8 cellular contexts compared by ENCODE assay signal in genomic region chr2:24046599-24046929, GRCh38. TPM values are rescaled to one million over a fixed set of nuclear protein-coding genes. Genes with fewer than 3 reads are reported as not detected.
DNase-seq lines count a peak whose midpoint lies in the region; ATAC-seq and TF ChIP-seq lines count a peak whose summit lies in the region.

No MANE protein-coding gene starts in this region.

- CTCF ChIA-PET in Panc1 (lab: Charles Lee) = no interaction called here

- no peak overlapping the region for H3K18ac ChIP-seq in trophoblast cell (ENCODE audit: low read length)

- no peak overlapping the region for H3K14ac ChIP-seq in trophoblast cell (ENCODE audit: low read length)

- H3K4me1 ChIP-seq in DND-41 (ENCODE audit: insufficient read depth, low read length) (peaks cover 29% of the 10 kb centered on the region), Panc1 (ENCODE audit: control insufficient read depth, insufficient read depth, low read length) (peaks cover 20% of the 10 kb centered on the region; the same call in 1 of the 2 replicates), trophoblast cell (ENCODE audit: control insufficient read depth in 1 of 2, insufficient read depth in 2 of 2, low read length in 2 of 2) (peaks cover 3 to 4% of the 10 kb centered on the region in 2 experiments)

- POLR2A ChIA-PET in Panc1 (lab: Charles Lee) = no interaction called here

- WGBS in trophoblast cell (ENCODE audit: extremely low coverage, insufficient coverage, insufficient read length) = no CpG with 5 or more reads among the region's 2 CpGs

- ATAC-seq in DND-41 (ENCODE audit: insufficient read depth, low read depth) (no peak), Panc1 (no peak), HG02642 (IDR thresholded peaks at IDR 0.05; ENCODE audit: poor library complexity, unreplicated experiment) (no peak)

- BruUV-seq in Panc1 (replicated peaks; lab: Mats Ljungman, UMichigan) = no TSS peak

- 0 out of 2 replicates have a peak, but pooled peaks cover 3% of the 10 kb centered on the region for H4K20me1 ChIP-seq in DND-41 (ENCODE audit: insufficient read depth, low read length)

- H2BK12ac ChIP-seq in trophoblast cell (ENCODE audit: low read length) = no peak overlapping the region

- H4K12ac ChIP-seq in trophoblast cell (ENCODE audit: low read depth, low read length) = no peak overlapping the region

- no peaks in the 10 kb centered on the region for H3K27me3 ChIP-seq in DND-41 (ENCODE audit: insufficient read depth, low read length, poor library complexity)
- no peaks in the 10 kb centered on the region for H3K27me3 ChIP-seq in Panc1 (ENCODE audit: control insufficient read depth, insufficient read depth, low read length)
- H3K27me3 ChIP-seq in trophoblast cell (ENCODE audit: insufficient read depth, low read length) = no peaks in the 10 kb centered on the region

- intact Hi-C loops in Panc1 (cut with micrococcal nuclease; ENCODE audit: unreplicated experiment) = loop anchor here (10.0 kb wide), 1 partner anchor 122 kb away; the partner anchor contains the start of gene ATAD2B

- H2BK5ac ChIP-seq in trophoblast cell (ENCODE audit: low read depth, low read length, poor library complexity) = no peak overlapping the region

- H3K9ac ChIP-seq in DND-41 (ENCODE audit: low read depth, low read length) (peak overlapping the region; percentile 71), trophoblast cell (ENCODE audit: low read length) (no peak overlapping the region)

- no peaks in the 10 kb centered on the region for H3K9me3 ChIP-seq in DND-41 (ENCODE audit: insufficient read depth, low read length, severe bottlenecking)
- no peaks in the 10 kb centered on the region for H3K9me3 ChIP-seq in Panc1 (ENCODE audit: control insufficient read depth, insufficient read depth, low read depth, low read length)
- H3K9me3 ChIP-seq in trophoblast cell (ENCODE audit: insufficient read depth, low read depth, low read length) = peaks cover 3% of the 10 kb centered on the region

- no peak overlapping the region for H3K23ac ChIP-seq in trophoblast cell (ENCODE audit: low read length)

- H3K79me2 ChIP-seq in DND-41 (ENCODE audit: insufficient read depth, low read length) (peaks cover 47% of the 10 kb centered on the region), trophoblast cell (ENCODE audit: control insufficient read depth, insufficient read depth, low read length, poor library complexity) (peaks cover 5% of the 10 kb centered on the region)

- H4K8ac ChIP-seq in trophoblast cell (ENCODE audit: low read depth, low read length) = no peak overlapping the region

- no peak overlapping the region for H2AK5ac ChIP-seq in trophoblast cell (ENCODE audit: low read length)

- DNase-seq in DND-41 = no peak
- no peak for DNase-seq in Panc1 (ENCODE audit: low read depth, low spot score)
- no peak for DNase-seq in epithelial cell of esophagus (ENCODE audit: low read depth)
- DNase-seq in trophoblast cell = no peak
- no peak for DNase-seq in hypothalamus (lab: John Stamatoyannopoulos, UW)
- DNase-seq in GF-D8 (lab: John Stamatoyannopoulos, UW) = no peak
- DNase-seq in inferior parietal cortex (ENCODE audit: extremely low spot score) = no peak

- TF ChIP-seq CTCF in DND-41 (IDR thresholded peaks at IDR 0.05; ENCODE audit: borderline replicate concordance, extremely low read depth, low read length, poor library complexity, severe bottlenecking) (no peak), Panc1 (IDR thresholded peaks at IDR 0.05) (no peak), epithelial cell of esophagus (IDR thresholded peaks at IDR 0.05; ENCODE audit: insufficient read depth, low read depth, low read length, missing control alignments) (no peak)

- in situ Hi-C loops in Panc1 (cut with HindIII; ENCODE audit: low pct_unique_long_range_greater_than_20kb, low sequenced_read_pairs) = no loop called here

- H4K91ac ChIP-seq in trophoblast cell (ENCODE audit: low read depth, low read length) = no peak overlapping the region

- H3K4me3 ChIP-seq in DND-41 (ENCODE audit: low read depth in 1 of 2, low read length in 2 of 2) (peak overlapping the region; percentile 85 to 88), Panc1 (ENCODE audit: low read depth in 2 of 2, low read length in 2 of 2) (peak overlapping the region; percentile 94 to 98), epithelial cell of esophagus (ENCODE audit: low read length) (peak overlapping the region; percentile 71), trophoblast cell (ENCODE audit: low read depth, low read length) (no peak overlapping the region)

- H3K36me3 ChIP-seq in DND-41 (ENCODE audit: insufficient read depth, low read length) = no peaks in the 10 kb centered on the region
- no peaks in the 10 kb centered on the region for H3K36me3 ChIP-seq in Panc1 (ENCODE audit: control insufficient read depth, insufficient read depth, low read length)
- no peaks in the 10 kb centered on the region for H3K36me3 ChIP-seq in trophoblast cell (ENCODE audit: control insufficient read depth in 1 of 2, insufficient read depth in 2 of 2, low read length in 2 of 2)

- H2AFZ ChIP-seq in DND-41 (ENCODE audit: low read depth, low read length) = peak overlapping the region; percentile 90
- H2AFZ ChIP-seq in trophoblast cell (ENCODE audit: insufficient read depth, low read length, poor library complexity) = no peak overlapping the region

- peak overlapping the region; percentile 72 for H3K4me2 ChIP-seq in DND-41 (ENCODE audit: insufficient read depth, low read length)
- peak overlapping the region; percentile 85 for H3K4me2 ChIP-seq in trophoblast cell (ENCODE audit: low read length)

- peaks cover 6% of the 10 kb centered on the region for H3K79me1 ChIP-seq in trophoblast cell (ENCODE audit: low read length)

- H3K27ac ChIP-seq in DND-41 (ENCODE audit: low read length) (peak overlapping the region; percentile 82), Panc1 (ENCODE audit: low read length) (peak overlapping the region; percentile 79), trophoblast cell (ENCODE audit: low read depth, low read length) (no peak overlapping the region)

- no peak overlapping the region for H2BK120ac ChIP-seq in trophoblast cell (ENCODE audit: insufficient read depth, low read length, poor library complexity)

- H3K4ac ChIP-seq in trophoblast cell (ENCODE audit: low read depth, low read length) = no peak overlapping the region

RNA-seq across cellular contexts. Expression of gene WDCP, which starts 0.6 kb away (rescaled TPM):
- 20.0 TPM for total RNA-seq in Panc1 (2021; ENCODE audit: unreplicated experiment)
- 8.1 TPM for polyA plus RNA-seq in Panc1 (2012; ENCODE audit: insufficient read length)
- 4.3 and 4.7 TPM in 2 replicates for polyA plus RNA-seq in trophoblast cell (2013)

RNA-seq across cellular contexts. Expression of gene FKBP1B, which starts 3.0 kb away (rescaled TPM):
- total RNA-seq in Panc1 (2021; ENCODE audit: unreplicated experiment) = 19.9 TPM
- 36.3 TPM for polyA plus RNA-seq in Panc1 (2012; ENCODE audit: insufficient read length)
- 22.2 and 23.6 TPM in 2 replicates for polyA plus RNA-seq in trophoblast cell (2013)

RNA-seq across cellular contexts. Expression of gene SF3B6, which starts 29.6 kb away (rescaled TPM):
- 129 TPM for total RNA-seq in Panc1 (2021; ENCODE audit: unreplicated experiment)
- polyA plus RNA-seq in Panc1 (2012; ENCODE audit: insufficient read length) = 100 TPM
- 204 and 206 TPM in 2 replicates for polyA plus RNA-seq in trophoblast cell (2013)

RNA-seq across cellular contexts. Expression of gene MFSD2B, which starts 36.7 kb away (rescaled TPM):
- total RNA-seq in Panc1 (2021; ENCODE audit: unreplicated experiment) = 0.23 TPM
- polyA plus RNA-seq in Panc1 (2012; ENCODE audit: insufficient read length) = 9.3 TPM
- 0.12 and 0.15 TPM in 2 replicates for polyA plus RNA-seq in trophoblast cell (2013)

RNA-seq across cellular contexts. Expression of gene TP53I3, which starts 38.1 kb away (rescaled TPM):
- 51.3 TPM for total RNA-seq in Panc1 (2021; ENCODE audit: unreplicated experiment)
- 66.9 TPM for polyA plus RNA-seq in Panc1 (2012; ENCODE audit: insufficient read length)
- polyA plus RNA-seq in trophoblast cell (2013) = 33.8 and 34.1 TPM in 2 replicates
